ENCODE assay signal across 8 cellular contexts in the genomic region with DNA sequence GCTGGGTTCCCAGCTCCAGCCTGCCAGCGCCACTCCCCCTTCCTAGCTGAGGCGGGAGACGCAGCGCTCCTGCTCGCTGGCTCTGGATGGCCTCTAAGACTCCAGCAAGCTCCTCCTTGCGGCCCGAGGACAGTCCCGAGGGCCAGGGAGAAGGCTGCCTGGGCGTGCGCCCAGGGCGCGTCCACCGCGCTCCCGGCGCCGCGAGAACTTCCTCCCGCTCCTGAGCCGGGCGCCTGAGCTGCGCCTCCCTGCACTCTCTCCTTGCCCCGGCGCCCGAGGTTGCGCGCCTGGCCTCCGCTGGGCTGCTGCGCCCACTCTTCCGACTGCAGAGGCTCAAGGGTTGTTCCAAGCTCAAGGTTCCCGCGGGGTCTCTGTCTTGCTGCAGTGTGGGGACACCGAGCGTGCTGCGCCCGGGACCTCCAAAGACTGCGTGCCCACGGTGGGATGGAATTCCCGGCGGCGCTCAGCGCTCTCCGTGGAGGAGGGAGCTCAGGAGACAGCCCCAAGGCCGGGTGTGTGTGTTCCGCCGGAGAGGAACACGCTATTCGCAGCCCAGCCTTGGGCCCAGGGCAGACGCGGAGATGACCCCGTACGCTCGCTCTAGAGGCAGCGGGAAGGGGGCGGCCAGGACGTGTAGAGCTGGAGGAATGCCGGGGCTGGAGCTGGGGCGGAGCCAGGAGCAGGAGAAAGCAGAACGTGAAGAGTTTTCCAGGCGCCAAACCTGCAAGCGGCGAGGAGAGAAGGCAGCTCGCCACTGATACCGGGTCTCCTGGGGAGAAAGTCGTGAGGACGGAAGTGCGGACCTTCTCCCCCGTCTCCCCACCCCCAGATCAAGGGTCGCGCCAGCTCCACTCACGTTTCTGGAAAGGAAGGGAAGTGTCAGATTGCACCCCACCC. TPM values are rescaled to one million over a fixed set of nuclear protein-coding genes. Genes with fewer than 3 reads are reported as not detected.
A peak's percentile ranks its signal among the peaks of the same experiment; 100 is the strongest.
DNase-seq lines count a peak whose midpoint lies in the region; ATAC-seq and TF ChIP-seq lines count a peak whose summit lies in the region.

A gene with protein sequence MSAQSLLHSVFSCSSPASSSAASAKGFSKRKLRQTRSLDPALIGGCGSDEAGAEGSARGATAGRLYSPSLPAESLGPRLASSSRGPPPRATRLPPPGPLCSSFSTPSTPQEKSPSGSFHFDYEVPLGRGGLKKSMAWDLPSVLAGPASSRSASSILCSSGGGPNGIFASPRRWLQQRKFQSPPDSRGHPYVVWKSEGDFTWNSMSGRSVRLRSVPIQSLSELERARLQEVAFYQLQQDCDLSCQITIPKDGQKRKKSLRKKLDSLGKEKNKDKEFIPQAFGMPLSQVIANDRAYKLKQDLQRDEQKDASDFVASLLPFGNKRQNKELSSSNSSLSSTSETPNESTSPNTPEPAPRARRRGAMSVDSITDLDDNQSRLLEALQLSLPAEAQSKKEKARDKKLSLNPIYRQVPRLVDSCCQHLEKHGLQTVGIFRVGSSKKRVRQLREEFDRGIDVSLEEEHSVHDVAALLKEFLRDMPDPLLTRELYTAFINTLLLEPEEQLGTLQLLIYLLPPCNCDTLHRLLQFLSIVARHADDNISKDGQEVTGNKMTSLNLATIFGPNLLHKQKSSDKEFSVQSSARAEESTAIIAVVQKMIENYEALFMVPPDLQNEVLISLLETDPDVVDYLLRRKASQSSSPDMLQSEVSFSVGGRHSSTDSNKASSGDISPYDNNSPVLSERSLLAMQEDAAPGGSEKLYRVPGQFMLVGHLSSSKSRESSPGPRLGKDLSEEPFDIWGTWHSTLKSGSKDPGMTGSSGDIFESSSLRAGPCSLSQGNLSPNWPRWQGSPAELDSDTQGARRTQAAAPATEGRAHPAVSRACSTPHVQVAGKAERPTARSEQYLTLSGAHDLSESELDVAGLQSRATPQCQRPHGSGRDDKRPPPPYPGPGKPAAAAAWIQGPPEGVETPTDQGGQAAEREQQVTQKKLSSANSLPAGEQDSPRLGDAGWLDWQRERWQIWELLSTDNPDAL (N-terminal part only) (minus strand): TSS at position 777 of the 897 bp plus-strand sequence. CDS start 1,092 bp downstream, outside the sequence.

- H3K27me3 Mint-ChIP-seq in nephron (ENCODE audit: low read depth): peaks cover 20% of the 10 kb centered on the region
- H3K27me3 Mint-ChIP-seq in activated T-helper 17 cell treated with anti-CD3 and anti-CD28 coated beads, Interleukin-2, amount 50 U/mL, for 72 hours: peaks cover 24% of the 10 kb centered on the region

- H3K9me3 ChIP-seq in ES-I3 (ENCODE audit: control insufficient read depth, insufficient read depth, low read length): no peaks in the 10 kb centered on the region
- peaks cover 0 to 7% (median 0%) of the 10 kb centered on the region in 4 donors for H3K9me3 ChIP-seq in esophagus muscularis mucosa

- H3K27ac Mint-ChIP-seq in nephron: peak within 1 kb of the TSS; percentile 17 to 87 (median 78)
- H3K27ac Mint-ChIP-seq in activated T-helper 17 cell treated with anti-CD3 and anti-CD28 coated beads, Interleukin-2, amount 50 U/mL, for 72 hours: no peak within 1 kb of the TSS

- no peak for ATAC-seq in activated T-helper 17 cell treated with anti-CD3 and anti-CD28 coated beads, Interleukin-2, amount 50 U/mL, for 72 hours (replicated peaks)
- ATAC-seq in HG03432 (IDR thresholded peaks at IDR 0.05; ENCODE audit: unreplicated experiment): no peak
- ATAC-seq in GM21723 (IDR thresholded peaks at IDR 0.05; ENCODE audit: unreplicated experiment): no peak

- no peak for TF ChIP-seq EP300 in esophagus muscularis mucosa (IDR thresholded peaks at IDR 0.05)

- H3K27ac ChIP-seq in esophagus muscularis mucosa (replicated peaks in 1 of 4): peak within 1 kb of the TSS; percentile 73 to 81 (median 80)

- H3K9ac ChIP-seq in ES-I3 (ENCODE audit: low read depth, low read length): peak within 1 kb of the TSS; percentile 71; the same call in 1 of the 2 replicates

- 25% methylated on average over 32 of the region's 71 CpGs for WGBS in esophagus muscularis mucosa

- H3K9me3 Mint-ChIP-seq in nephron: peaks cover 12% of the 10 kb centered on the region
- no peaks in the 10 kb centered on the region for H3K9me3 Mint-ChIP-seq in activated T-helper 17 cell treated with anti-CD3 and anti-CD28 coated beads, Interleukin-2, amount 50 U/mL, for 72 hours

- peaks cover 0 to 3% (median 0%) of the 10 kb centered on the region in 4 donors for H3K27me3 ChIP-seq in esophagus muscularis mucosa

- H3K4me3 ChIP-seq in esophagus muscularis mucosa: peak within 1 kb of the TSS; percentile 58 to 67 (median 61)

- TF ChIP-seq POLR2A in esophagus muscularis mucosa (IDR thresholded peaks at IDR 0.05; ENCODE audit: low read depth): no peak

- intact Hi-C loops in esophagus muscularis mucosa (cut with DNase I): loop anchor here (5.0 kb wide), 1 partner anchor 128 kb away; no protein-coding TSS in a partner anchor

- H3K4me1 ChIP-seq in ES-I3 (ENCODE audit: insufficient read depth, low read length): no peaks in the 10 kb centered on the region
- H3K4me1 ChIP-seq in esophagus muscularis mucosa: peaks cover 0 to 18% (median 7%) of the 10 kb centered on the region in 4 donors

- peaks cover 3% of the 10 kb centered on the region for H3K36me3 Mint-ChIP-seq in nephron (ENCODE audit: low read depth)
- no peaks in the 10 kb centered on the region for H3K36me3 Mint-ChIP-seq in activated T-helper 17 cell treated with anti-CD3 and anti-CD28 coated beads, Interleukin-2, amount 50 U/mL, for 72 hours (ENCODE audit: low read depth)

- H3K36me3 ChIP-seq in ES-I3 (ENCODE audit: insufficient read depth, low read length) (no peaks in the 10 kb centered on the region), esophagus muscularis mucosa (no peaks in the 10 kb centered on the region)

- peaks cover 29% of the 10 kb centered on the region for H3K4me1 Mint-ChIP-seq in nephron
- H3K4me1 Mint-ChIP-seq in activated T-helper 17 cell treated with anti-CD3 and anti-CD28 coated beads, Interleukin-2, amount 50 U/mL, for 72 hours: no peaks in the 10 kb centered on the region

- TF ChIP-seq CTCF in esophagus muscularis mucosa (IDR thresholded peaks at IDR 0.05): no peak
- TF ChIP-seq CTCF in nephron (IDR thresholded peaks at IDR 0.05; ENCODE audit: unreplicated experiment in 3 of 3): no peak

- peak; percentile 44 for DNase-seq in NCI-H69 (lab: John Stamatoyannopoulos, UW)
- no peak for DNase-seq in esophagus muscularis mucosa (ENCODE audit: extremely low spot score)
- no peak for DNase-seq in H4 (ENCODE audit: low spot score)

- H3K4me3 Mint-ChIP-seq in nephron: peak within 1 kb of the TSS; percentile 89 to 94 (median 91)
- no peak within 1 kb of the TSS for H3K4me3 Mint-ChIP-seq in activated T-helper 17 cell treated with anti-CD3 and anti-CD28 coated beads, Interleukin-2, amount 50 U/mL, for 72 hours

RNA-seq across cellular contexts. Expression of the gene that starts here (rescaled TPM):
- total RNA-seq in esophagus muscularis mucosa: 10 to 100 TPM; 25.2 to 44.8 (median 30.6) TPM
- total RNA-seq in activated T-helper 17 cell treated with anti-CD3 and anti-CD28 coated beads, Interleukin-2, amount 50 U/mL, for 72 hours: not detected
- total RNA-seq in H4 (2014; rRNA removed; shearing (Covaris generic)): 0.14 and 0.66 TPM in 2 replicates

Comparison
In these comparisons a context has a peak if more than half of its experiments do, and no peak if none do; other contexts are left out.
1. RNA of the gene that starts here (total RNA-seq): 25.2 to 44.8 TPM in esophagus muscularis mucosa; 0.14 to 0.66 TPM in H4 and not detected in activated T-helper 17 cell treated with anti-CD3 and anti-CD28 coated beads, Interleukin-2, amount 50 U/mL, for 72 hours; every median in the first group is over 10 times any median in the second.